20 cellular contexts compared by ENCODE assay signal in genomic region chr13:98584668-98585397, GRCh38. TPM values are rescaled to one million over a fixed set of nuclear protein-coding genes. Genes with fewer than 3 reads are reported as not detected.
DNase-seq lines count a peak whose midpoint lies in the region; ATAC-seq lines count a peak whose summit lies in the region.
"Had no signal": no experiment of that assay in that cellular context is flagged by ENCODE, and none has a peak within 500 bp of the region (broad histone marks: within the 10 kb centered on the region; RNA-seq: fewer than 3 reads in every experiment).

No MANE protein-coding gene starts in this region.

- intact Hi-C loops in activated naive CD4-positive, alpha-beta T cell treated with anti-CD3 and anti-CD28 coated beads for 36 hours (cut with micrococcal nuclease): no loop called here

- H3K4me1 Mint-ChIP-seq in activated naive CD4-positive, alpha-beta T cell treated with anti-CD3 and anti-CD28 coated beads for 36 hours (ENCODE audit: low read depth): peaks cover 14% of the 10 kb centered on the region
- H3K4me1 Mint-ChIP-seq: memory B cell had no signal

- peak overlapping the region; percentile 92 for H3K27ac ChIP-seq in epithelial cell of prostate
- H3K27ac ChIP-seq in skin epidermis: peak overlapping the region in 15 of 21 experiments; percentile 12 to 74 (median 49)
- H3K27ac ChIP-seq: brain microvascular endothelial cell, HL-60 had no signal

- H3K27ac Mint-ChIP-seq in activated naive CD4-positive, alpha-beta T cell treated with anti-CD3 and anti-CD28 coated beads for 36 hours: no peak overlapping the region
- H3K27ac Mint-ChIP-seq: activated naive CD4-positive, alpha-beta T cell treated with anti-CD3 and anti-CD28 coated beads, Interleukin-2, amount 50 U/mL, for 24 hours; memory B cell had no signal

- CTCF ChIA-PET in activated naive CD4-positive, alpha-beta T cell treated with anti-CD3 and anti-CD28 coated beads for 36 hours (lab: Charles Lee): no interaction called here

- no peaks in the 10 kb centered on the region for H3K36me3 Mint-ChIP-seq in activated naive CD4-positive, alpha-beta T cell treated with anti-CD3 and anti-CD28 coated beads for 36 hours (ENCODE audit: low read depth)
- H3K36me3 Mint-ChIP-seq: memory B cell had no signal

- H3K27me3 Mint-ChIP-seq in activated naive CD4-positive, alpha-beta T cell treated with anti-CD3 and anti-CD28 coated beads for 36 hours (ENCODE audit: low read depth): no peaks in the 10 kb centered on the region
- H3K27me3 Mint-ChIP-seq: activated naive CD4-positive, alpha-beta T cell treated with anti-CD3 and anti-CD28 coated beads, Interleukin-2, amount 50 U/mL, for 24 hours; memory B cell had no signal

- DNase-seq in EH (ENCODE audit: low read depth) (peak; percentile 60), RPMI7951 (ENCODE audit: low read depth) (peak; percentile 14), epithelial cell of prostate (ENCODE audit: low read depth, low spot score) (no peak)
- DNase-seq in activated CD4-positive, alpha-beta T cell treated with anti-CD3 and anti-CD28 coated beads for 48 hours: no peak
- DNase-seq in activated naive CD4-positive, alpha-beta T cell treated with anti-CD3 and anti-CD28 coated beads for 36 hours: no peak
- DNase-seq: brain microvascular endothelial cell, Calu3, GF-D8, GOT3, KBM-7, NCI-H2029 treated with DMSO at 0.1 percent for 48 hours, NCI-H510A treated with DMSO at 0.1 percent for 48 hours, retina had no signal

- H3K9me3 Mint-ChIP-seq in activated naive CD4-positive, alpha-beta T cell treated with anti-CD3 and anti-CD28 coated beads for 36 hours: peaks cover 2% of the 10 kb centered on the region
- H3K9me3 Mint-ChIP-seq: activated naive CD4-positive, alpha-beta T cell treated with anti-CD3 and anti-CD28 coated beads, Interleukin-2, amount 50 U/mL, for 24 hours had no signal

- ATAC-seq in HG03342 (IDR thresholded peaks at IDR 0.05; ENCODE audit: unreplicated experiment) (no peak), HG03565 (IDR thresholded peaks at IDR 0.05; ENCODE audit: unreplicated experiment) (no peak)

- H3K4me3 Mint-ChIP-seq in activated naive CD4-positive, alpha-beta T cell treated with anti-CD3 and anti-CD28 coated beads for 36 hours: no peak overlapping the region
- H3K4me3 Mint-ChIP-seq: activated naive CD4-positive, alpha-beta T cell treated with anti-CD3 and anti-CD28 coated beads, Interleukin-2, amount 50 U/mL, for 24 hours; memory B cell; neural crest cell had no signal

- no peak overlapping the region for H3K4me3 ChIP-seq in skin epidermis

RNA-seq across cellular contexts. Expression of gene STK24, which starts 7.9 kb away (rescaled TPM):
- total RNA-seq in RPMI7951 (2014; rRNA removed; shearing (Covaris generic)): 74.9 and 92.5 TPM in 2 replicates
- 10 to 100 TPM; 95.5 to 96.7 TPM for total RNA-seq in activated naive CD4-positive, alpha-beta T cell treated with anti-CD3 and anti-CD28 coated beads for 36 hours

Comparison
In these comparisons a context has a peak if more than half of its experiments do, and no peak if none do; other contexts are left out.
1. DNase-seq: peak in EH (single experiment) and RPMI7951 (single experiment); none in epithelial cell of prostate (single experiment), activated CD4-positive, alpha-beta T cell treated with anti-CD3 and anti-CD28 coated beads for 48 hours (single experiment) and activated naive CD4-positive, alpha-beta T cell treated with anti-CD3 and anti-CD28 coated beads for 36 hours (single experiment).